In genomic region chr1:17755120-17755519, GRCh38 we compare ENCODE assay signal across 13 cellular contexts. TPM values are rescaled to one million over a fixed set of nuclear protein-coding genes. Genes with fewer than 3 reads are reported as not detected.
DNase-seq lines count a peak whose midpoint lies in the region; ATAC-seq and TF ChIP-seq lines count a peak whose summit lies in the region.
"Had no signal": no experiment of that assay in that cellular context is flagged by ENCODE, and none has a peak within 500 bp of the region (broad histone marks: within the 10 kb centered on the region; RNA-seq: fewer than 3 reads in every experiment).

TSS of gene ACTL8 (plus strand) at chr1:17755333. CDS start at chr1:17823009, 67,676 bp downstream.

- intact Hi-C loops in aorta (cut with DNase I): loop anchor here in 1 of 2 donors (10.0 kb wide), 1 partner anchor 60 kb away; no protein-coding TSS in a partner anchor

- ATAC-seq in foreskin keratinocyte (no peak), aorta (ENCODE audit: low FRiP score) (no peak)

- no peaks in the 10 kb centered on the region for H3K36me3 ChIP-seq in H7 (replicated peaks; ENCODE audit: control insufficient read depth, insufficient read depth, low read length)
- H3K36me3 ChIP-seq in aorta (ENCODE audit: control insufficient read depth in 1 of 2, insufficient read depth in 2 of 2, low read length in 1 of 2): no peaks in the 10 kb centered on the region

- in situ Hi-C loops in SK-MEL-5 (cut with HindIII; ENCODE audit: low pct_unique_long_range_greater_than_20kb, low sequenced_read_pairs): no loop called here

- WGBS in aorta, 2 donors: 62% methylated on average over 12 of the region's 12 CpGs

- H3K4me3 ChIP-seq in H7 (ENCODE audit: insufficient read depth, low read depth, low read length) (no peak within 1 kb of the TSS), aorta (ENCODE audit: low read length in 2 of 2) (no peak within 1 kb of the TSS)

- TF ChIP-seq CTCF in foreskin keratinocyte (conservative IDR thresholded peaks at IDR 0.05): peak; percentile 47

- H3K4me1 ChIP-seq in foreskin keratinocyte (no peaks in the 10 kb centered on the region), aorta (ENCODE audit: control insufficient read depth in 1 of 2, insufficient read depth in 2 of 2, low read length in 2 of 2) (no peaks in the 10 kb centered on the region)

- peaks cover 16% of the 10 kb centered on the region for H3K9me3 ChIP-seq in aorta (ENCODE audit: control insufficient read depth, low read length)

- H3K27ac ChIP-seq in foreskin keratinocyte (no peak within 1 kb of the TSS), aorta (ENCODE audit: low read depth in 1 of 2, low read length in 2 of 2) (no peak within 1 kb of the TSS)

- DNase-seq in DMS 273 (lab: John Stamatoyannopoulos, UW; ENCODE audit: unreplicated experiment): peak; percentile 50
- DNase-seq in DMS 273 treated with DMSO at 0.1 percent for 48 hours (lab: John Stamatoyannopoulos, UW): no peak
- peak; percentile 62 for DNase-seq in H7
- DNase-seq in SK-MEL-5 (ENCODE audit: low read depth, low spot score): peak; percentile 29
- DNase-seq in foreskin keratinocyte: no peak
- no peak for DNase-seq in cortex of kidney (lab: John Stamatoyannopoulos, UW)
- no peak for DNase-seq in aorta
- DNase-seq in COLO829 (ENCODE audit: low spot score): no peak
- DNase-seq: 8988T; activated naive CD4-positive, alpha-beta T cell; midbrain; NCI-H1105 had no signal

- H3K27me3 ChIP-seq in H7 (ENCODE audit: control insufficient read depth, insufficient read depth, low read length): no peaks in the 10 kb centered on the region
- H3K27me3 ChIP-seq in foreskin keratinocyte: no peaks in the 10 kb centered on the region
- H3K27me3 ChIP-seq in aorta (ENCODE audit: control insufficient read depth in 1 of 2, insufficient read depth in 2 of 2, low read length in 1 of 2): no peaks in the 10 kb centered on the region

RNA-seq across cellular contexts. Expression of gene ACTL8, which starts in this region (rescaled TPM):
- total RNA-seq in H7 (2014; rRNA removed; shearing (Covaris generic)): 0.97 and 1.4 TPM in 2 replicates
- total RNA-seq in SK-MEL-5 (2014; rRNA removed; shearing (Covaris generic)): 0.40 and 1.1 TPM in 2 replicates
- polyA plus RNA-seq in SK-MEL-5 (2015; cell fraction: cytosol; rRNA removed): 2.3 and 2.9 TPM in 2 replicates
- polyA plus RNA-seq in SK-MEL-5 (2015; cell fraction: nucleus; rRNA removed): 0.34 TPM in 1 of 2 replicates, not detected in the other
- total RNA-seq in foreskin keratinocyte (not detected in 2 replicates), aorta (not detected)
- polyA plus RNA-seq in foreskin keratinocyte (not detected in 2 replicates), aorta (not detected)
- total RNA-seq: ureter had no signal

Comparison
In these comparisons a context has a peak if more than half of its experiments do, and no peak if none do; other contexts are left out.
1. DNase-seq: peak in DMS 273 (single experiment), H7 (single experiment) and SK-MEL-5 (single experiment); none in DMS 273 treated with DMSO at 0.1 percent for 48 hours (single experiment), foreskin keratinocyte (0 of 2), cortex of kidney (single experiment), aorta (0 of 2) and COLO829 (single experiment).